1 cellular context compared by ENCODE assay signal in genomic region chr17:48546924-48547838, GRCh38.
TF ChIP-seq lines count a peak whose summit lies in the region.

No MANE protein-coding gene starts in this region.

TF ChIP-seq in IMR-90, 13 proteins besides CTCF, POLR2A, EP300 and RAD21 (continued from another document):
- TF ChIP-seq ELK1 (IDR thresholded peaks at IDR 0.05; ENCODE audit: borderline replicate concordance, low read depth, low read length) (no peak), MXI1 (IDR thresholded peaks at IDR 0.05; ENCODE audit: borderline replicate concordance, low read depth, low read length) (no peak), FOS (IDR thresholded peaks at IDR 0.05; ENCODE audit: low read depth, low read length) (no peak), NFE2L2 (IDR thresholded peaks at IDR 0.05; ENCODE audit: low read depth, low read length) (no peak), RCOR1 (IDR thresholded peaks at IDR 0.05; ENCODE audit: insufficient replicate concordance, low read length) (no peak), CHD1 (IDR thresholded peaks at IDR 0.05; ENCODE audit: low read depth, low read length) (no peak), SMC3 (IDR thresholded peaks at IDR 0.05; ENCODE audit: low read depth, low read length) (no peak), USF2 (IDR thresholded peaks at IDR 0.05; ENCODE audit: low read depth, low read length) (no peak), BHLHE40 (IDR thresholded peaks at IDR 0.05; ENCODE audit: low read depth, low read length) (no peak)
